ENCODE assay signal across 19 cellular contexts in genomic region chr3:55556622-55557531, GRCh38.
DNase-seq lines count a peak whose midpoint lies in the region; ATAC-seq lines count a peak whose summit lies in the region.
"Had no signal": no experiment of that assay in that cellular context is flagged by ENCODE, and none has a peak within 500 bp of the region (broad histone marks: within the 10 kb centered on the region; RNA-seq: fewer than 3 reads in every experiment).

No MANE protein-coding gene starts in this region.

- peaks cover 17% of the 10 kb centered on the region for H3K27me3 ChIP-seq in adipocyte (replicated peaks; ENCODE audit: control insufficient read depth, insufficient read depth, low read length)
- H3K27me3 ChIP-seq: right lobe of liver, uterus had no signal

- no peaks in the 10 kb centered on the region for H3K9me3 ChIP-seq in adipocyte (ENCODE audit: control insufficient read depth, low read length)
- H3K9me3 ChIP-seq: right lobe of liver, uterus had no signal

- no peak for DNase-seq in Right ventricle myocardium inferior (ENCODE audit: missing footprints)
- DNase-seq in cardiac septum (ENCODE audit: low spot score) = no peak
- DNase-seq in adipocyte (ENCODE audit: low read depth) = peak; percentile 12
- peak; percentile 21 for DNase-seq in hepatic stellate cell (ENCODE audit: low spot score)
- peak; percentile 10 for DNase-seq in stromal cell of bone marrow (ENCODE audit: low read depth)
- no peak for DNase-seq in amniotic stem cell (lab: John Stamatoyannopoulos, UW)
- DNase-seq in COLO829 (ENCODE audit: low spot score) = no peak
- no peak for DNase-seq in NCI-H1048 (lab: John Stamatoyannopoulos, UW)
- DNase-seq: activated CD4-positive, alpha-beta T cell treated with anti-CD3 and anti-CD28 coated beads, Interleukin-2, amount 50 U/mL, for 1 hour; activated naive CD4-positive, alpha-beta T cell treated with anti-CD3 and anti-CD28 coated beads for 36 hours; CD4-positive, alpha-beta T cell; dermis blood vessel endothelial cell; immature natural killer cell; MV-4-11; NCI-H2081; occipital lobe; right lobe of liver; stimulated activated naive CD8-positive, alpha-beta T cell treated with anti-CD3 and anti-CD28 coated beads, Interleukin-15, amount 100 ng/mL, for 72 hours; uterus had no signal

- peaks cover 8% of the 10 kb centered on the region for H3K4me1 ChIP-seq in adipocyte (ENCODE audit: control insufficient read depth, insufficient read depth, low read length)
- H3K4me1 ChIP-seq: right lobe of liver, uterus had no signal

- peak; percentile 75 for ATAC-seq in Right ventricle myocardium inferior
- ATAC-seq: right lobe of liver; stimulated activated naive CD8-positive, alpha-beta T cell treated with anti-CD3 and anti-CD28 coated beads, Interleukin-15, amount 100 ng/mL, for 72 hours had no signal

- no peaks in the 10 kb centered on the region for H3K36me3 ChIP-seq in adipocyte (ENCODE audit: control insufficient read depth, insufficient read depth, low read length, severe bottlenecking)
- H3K36me3 ChIP-seq: right lobe of liver, uterus had no signal

- no peak overlapping the region for H3K9ac ChIP-seq in adipocyte (ENCODE audit: low read length)

- H3K4me3 ChIP-seq in adipocyte (ENCODE audit: low read length) = no peak overlapping the region
- H3K4me3 ChIP-seq: right lobe of liver, uterus had no signal

- intact Hi-C loops in Right ventricle myocardium inferior (cut with DNase I) = no loop called here
- intact Hi-C loops in cardiac septum (cut with DNase I) = no loop called here

Comparison
In these comparisons a context has a peak if more than half of its experiments do, and no peak if none do; other contexts are left out.
1. DNase-seq: peak in adipocyte (single experiment), hepatic stellate cell (single experiment) and stromal cell of bone marrow (single experiment); none in Right ventricle myocardium inferior (single experiment), cardiac septum (single experiment), amniotic stem cell (single experiment), COLO829 (single experiment) and NCI-H1048 (single experiment).